In the genomic region with DNA sequence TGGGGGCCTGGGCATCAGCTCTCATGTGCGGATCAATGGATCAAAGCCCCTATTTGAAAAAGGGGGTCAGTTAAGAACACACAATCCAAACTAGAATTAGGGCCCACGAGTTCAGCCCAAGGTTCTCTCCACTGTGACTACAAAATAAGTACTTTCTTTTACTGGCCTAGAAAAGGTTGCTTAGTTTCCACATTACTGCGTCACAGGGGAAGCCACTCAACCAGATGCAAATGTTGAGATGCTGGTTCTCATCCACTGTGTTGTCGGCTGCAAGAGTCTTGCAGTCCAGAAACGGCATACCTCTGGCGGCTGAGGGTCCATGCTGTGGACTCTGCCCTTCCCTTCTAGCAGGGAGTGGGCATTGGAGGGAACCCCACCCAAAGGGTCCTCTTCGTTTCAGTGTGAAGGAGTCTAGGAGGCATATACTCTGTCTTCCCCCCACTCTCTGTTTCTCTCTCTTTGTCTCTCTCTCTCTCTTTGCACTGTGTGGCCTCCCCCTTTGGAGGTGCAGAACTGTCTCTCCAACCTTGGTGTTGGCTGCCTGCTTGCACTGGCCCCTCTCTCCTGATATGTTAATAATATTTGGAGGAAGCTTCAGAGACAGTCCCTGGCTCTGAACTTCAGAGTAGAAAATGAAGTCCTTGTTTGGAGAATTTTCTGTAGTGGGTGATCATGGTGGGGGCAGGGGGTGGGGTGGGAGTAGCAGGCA, we compare ENCODE assay signal across 9 cellular contexts.
A peak's percentile ranks its signal among the peaks of the same experiment; 100 is the strongest.
DNase-seq lines count a peak whose midpoint lies in the region; ATAC-seq, FAIRE-seq and TF ChIP-seq lines count a peak whose summit lies in the region.
"Had no signal": no experiment of that assay in that cellular context is flagged by ENCODE, and none has a peak within 500 bp of the region (broad histone marks: within the 10 kb centered on the region; RNA-seq: fewer than 3 reads in every experiment).

No MANE protein-coding gene starts in this region.

- intact Hi-C loops in tibial artery (cut with DNase I; ENCODE audit: low total_unique reads): loop anchor here (2.0 kb wide), 1 partner anchor 16 kb away; no protein-coding TSS in a partner anchor

- CTCF ChIA-PET in RWPE1 (lab: Yijun Ruan, JAX): interaction anchor here (0.6 to 1.7 kb wide), 3 partner anchors 57 to 84 kb away, joined by 3 to 6 read pairs (median 4); no protein-coding TSS in a partner anchor

- H3K4me1 ChIP-seq in tibial artery: peaks cover 9 to 100% (median 85%) of the 10 kb centered on the region in 4 donors

- H3K4me3 ChIP-seq in fibroblast of the aortic adventitia (ENCODE audit: low read depth, low read length) (no peak overlapping the region), tibial artery (peak overlapping the region in 1 of 2 donors; percentile 7)
- H3K4me3 ChIP-seq: HAP-1 had no signal

- H3K27ac ChIP-seq in RWPE1: peak overlapping the region; percentile 97
- H3K27ac ChIP-seq in tibial artery: peak overlapping the region; percentile 83 to 84

- H3K27me3 Mint-ChIP-seq in nephron progenitor cell (ENCODE audit: low read depth, poor library complexity): no peaks in the 10 kb centered on the region

- H3K36me3 ChIP-seq in tibial artery: peaks cover 39 to 54% (median 45%) of the 10 kb centered on the region in 3 donors
- H3K36me3 ChIP-seq: HAP-1 had no signal

- no peak for TF ChIP-seq POLR2A in GM12891 (IDR thresholded peaks at IDR 0.05; ENCODE audit: low read depth, low read length)

- DNase-seq in RWPE1 (ENCODE audit: low spot score) (no peak), fibroblast of the aortic adventitia (ENCODE audit: low read depth) (peak; percentile 11), nephron progenitor cell (no peak), tibial artery (no peak), GM12891 (ENCODE audit: insufficient read length, low spot score) (no peak), NCI-H2107 (lab: John Stamatoyannopoulos, UW) (no peak)
- no peak for DNase-seq in stimulated activated CD4-positive, alpha-beta T cell treated with anti-CD3 and anti-CD28 coated beads, Interleukin-12 subunit alpha, Interleukin-12 subunit beta, amount 100 ng/mL, for 4 hours

- no peak for TF ChIP-seq CTCF in RWPE1 (conservative IDR thresholded peaks at IDR 0.05; ENCODE audit: low read depth)
- no peak for TF ChIP-seq CTCF in fibroblast of the aortic adventitia (IDR thresholded peaks at IDR 0.05; ENCODE audit: insufficient read depth, low read length)
- TF ChIP-seq CTCF in nephron progenitor cell (IDR thresholded peaks at IDR 0.05): no peak
- no peak for TF ChIP-seq CTCF in tibial artery (IDR thresholded peaks at IDR 0.05)

- peaks cover 1% of the 10 kb centered on the region for H3K36me3 Mint-ChIP-seq in nephron progenitor cell (ENCODE audit: low read depth)

- H3K27me3 ChIP-seq in tibial artery: no peaks in the 10 kb centered on the region

- H3K27ac Mint-ChIP-seq in nephron progenitor cell: peak overlapping the region; percentile 65

- no peak for ATAC-seq in HG02588 (IDR thresholded peaks at IDR 0.05; ENCODE audit: unreplicated experiment)

- no peak for FAIRE-seq in GM12891 (lab: Jason Lieb, UNC)

- H3K4me1 Mint-ChIP-seq in nephron progenitor cell: peaks cover 75% of the 10 kb centered on the region

- no peaks in the 10 kb centered on the region for H3K9me3 ChIP-seq in tibial artery
- H3K9me3 ChIP-seq: HAP-1 had no signal

- POLR2A ChIA-PET in RWPE1 (lab: Yijun Ruan, JAX; ENCODE audit: low non-redundant PET): interaction anchor here (0.7 kb wide), 1 partner anchor 602 kb away, joined by 3 read pairs; no protein-coding TSS in a partner anchor

- H3K9me3 Mint-ChIP-seq in nephron progenitor cell: no peaks in the 10 kb centered on the region

- no peak overlapping the region for H3K4me3 Mint-ChIP-seq in nephron progenitor cell

TF ChIP-seq in GM12891, 5 proteins besides CTCF, POLR2A, EP300 and RAD21:
- no peak for TF ChIP-seq PAX5 (IDR thresholded peaks at IDR 0.05; ENCODE audit: insufficient read depth, low read length, severe bottlenecking)
- TF ChIP-seq POLR2AphosphoS5 (IDR thresholded peaks at IDR 0.05; ENCODE audit: low read depth, low read length): no peak
- no peak for TF ChIP-seq SPI1 (IDR thresholded peaks at IDR 0.05; ENCODE audit: low read depth, low read length)
- no peak for TF ChIP-seq POU2F2 (IDR thresholded peaks at IDR 0.05; ENCODE audit: low read depth, low read length)
- TF ChIP-seq TAF1 (IDR thresholded peaks at IDR 0.05; ENCODE audit: low read depth, low read length): no peak
